1 cellular context compared by ENCODE assay signal in the genomic region with DNA sequence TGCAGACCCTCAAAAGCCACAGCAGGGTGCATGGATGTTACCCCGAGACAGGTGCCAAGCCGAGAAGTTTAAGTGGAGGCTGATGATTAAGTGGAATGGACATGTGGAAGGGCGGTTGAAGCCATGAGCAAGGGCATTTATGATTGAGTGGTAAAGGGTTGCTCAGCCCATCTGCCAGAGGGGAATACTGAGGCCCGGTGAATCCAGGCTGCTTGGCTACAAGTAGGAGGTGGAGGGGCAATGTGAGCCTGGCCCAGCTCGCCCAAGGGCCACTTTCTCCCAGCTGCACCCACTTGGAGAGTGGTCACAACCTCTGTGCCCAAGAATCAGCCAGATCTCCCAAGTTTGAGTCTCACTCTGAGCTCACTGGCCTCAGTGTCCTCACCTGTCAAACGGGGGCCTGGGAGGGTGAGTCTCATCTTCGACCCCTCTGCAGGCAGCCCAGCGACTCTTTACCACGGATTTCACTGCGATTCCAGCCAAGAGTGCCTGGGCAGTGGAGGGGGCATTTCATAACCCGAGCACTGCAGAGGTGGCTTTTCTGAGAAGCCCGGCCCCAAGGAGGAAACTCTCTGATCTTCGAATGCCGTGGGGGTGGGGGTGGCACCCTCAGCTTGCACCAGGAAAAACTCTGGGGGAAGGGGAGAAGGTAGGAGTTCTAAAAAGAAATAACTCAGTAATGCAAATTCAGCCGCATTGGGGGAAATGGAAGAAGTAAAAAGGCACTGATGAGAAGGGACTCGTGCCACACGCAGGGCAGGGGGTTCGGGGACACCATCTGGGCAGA.
TF ChIP-seq lines count a peak whose summit lies in the region.

No MANE protein-coding gene starts in this region.

TF ChIP-seq in A549, 52 proteins besides CTCF, POLR2A, EP300 and RAD21 (continued from another document):
- TF ChIP-seq CHD2 (IDR thresholded peaks at IDR 0.05; ENCODE audit: low read length, partially characterized antibody) = no peak
- TF ChIP-seq CEBPB (IDR thresholded peaks at IDR 0.05) = no peak
- TF ChIP-seq, protein P1, sequence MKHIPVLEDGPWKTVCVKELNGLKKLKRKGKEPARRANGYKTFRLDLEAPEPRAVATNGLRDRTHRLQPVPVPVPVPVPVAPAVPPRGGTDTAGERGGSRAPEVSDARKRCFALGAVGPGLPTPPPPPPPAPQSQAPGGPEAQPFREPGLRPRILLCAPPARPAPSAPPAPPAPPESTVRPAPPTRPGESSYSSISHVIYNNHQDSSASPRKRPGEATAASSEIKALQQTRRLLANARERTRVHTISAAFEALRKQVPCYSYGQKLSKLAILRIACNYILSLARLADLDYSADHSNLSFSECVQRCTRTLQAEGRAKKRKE (CRISPR knock-in tag; IDR thresholded peaks at IDR 0.05; ENCODE audit: low read depth) = no peak
- no peak for TF ChIP-seq HOXB5 (CRISPR knock-in tag; IDR thresholded peaks at IDR 0.05)
- no peak for TF ChIP-seq ZNF302 (CRISPR knock-in tag; IDR thresholded peaks at IDR 0.05)
- no peak for TF ChIP-seq ZFP36 (IDR thresholded peaks at IDR 0.05; ENCODE audit: borderline replicate concordance, partially characterized antibody)
- no peak for TF ChIP-seq RFX5 (IDR thresholded peaks at IDR 0.05)
- no peak for TF ChIP-seq HDAC2 (IDR thresholded peaks at IDR 0.05)
- TF ChIP-seq KDM1A (IDR thresholded peaks at IDR 0.05; ENCODE audit: low read depth) = no peak
- no peak for TF ChIP-seq EHF (CRISPR knock-in tag; IDR thresholded peaks at IDR 0.05)
- no peak for TF ChIP-seq MYC (IDR thresholded peaks at IDR 0.05; ENCODE audit: borderline replicate concordance, low read length)
- TF ChIP-seq, protein P2, sequence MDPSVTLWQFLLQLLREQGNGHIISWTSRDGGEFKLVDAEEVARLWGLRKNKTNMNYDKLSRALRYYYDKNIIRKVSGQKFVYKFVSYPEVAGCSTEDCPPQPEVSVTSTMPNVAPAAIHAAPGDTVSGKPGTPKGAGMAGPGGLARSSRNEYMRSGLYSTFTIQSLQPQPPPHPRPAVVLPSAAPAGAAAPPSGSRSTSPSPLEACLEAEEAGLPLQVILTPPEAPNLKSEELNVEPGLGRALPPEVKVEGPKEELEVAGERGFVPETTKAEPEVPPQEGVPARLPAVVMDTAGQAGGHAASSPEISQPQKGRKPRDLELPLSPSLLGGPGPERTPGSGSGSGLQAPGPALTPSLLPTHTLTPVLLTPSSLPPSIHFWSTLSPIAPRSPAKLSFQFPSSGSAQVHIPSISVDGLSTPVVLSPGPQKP (IDR thresholded peaks at IDR 0.05; ENCODE audit: low read depth, low read length) = no peak
- no peak for TF ChIP-seq PHF8 (IDR thresholded peaks at IDR 0.05; ENCODE audit: borderline replicate concordance, low read depth)
- no peak for TF ChIP-seq FOSB (CRISPR knock-in tag; IDR thresholded peaks at IDR 0.05)
